Comparison of ENCODE assay signal across 9 cellular contexts in genomic region chr6:44265843-44266233, GRCh38. TPM values are rescaled to one million over a fixed set of nuclear protein-coding genes. Genes with fewer than 3 reads are reported as not detected.
DNase-seq lines count a peak whose midpoint lies in the region; ATAC-seq, FAIRE-seq and TF ChIP-seq lines count a peak whose summit lies in the region.
"Had no signal": no experiment of that assay in that cellular context is flagged by ENCODE, and none has a peak within 500 bp of the region (broad histone marks: within the 10 kb centered on the region; RNA-seq: fewer than 3 reads in every experiment).

No MANE protein-coding gene starts in this region.

- TF ChIP-seq RAD21 in A549 (conservative IDR thresholded peaks at IDR 0.05 in 1 of 2, IDR thresholded peaks at IDR 0.05 in 1 of 2): no peak
- TF ChIP-seq RAD21 in K562 (CRISPR knock-in tag; conservative IDR thresholded peaks at IDR 0.05 in 1 of 2, IDR thresholded peaks at IDR 0.05 in 1 of 2): no peak

- DNase-seq in A549 (ENCODE audit: low read depth in 1 of 2, low spot score in 1 of 2) (no peak), HFFc6 (no peak), K562 (ENCODE audit: extremely low read depth in 1 of 4, low spot score in 3 of 4) (no peak), nephron progenitor cell (no peak), mucosa of gallbladder (ENCODE audit: low spot score) (no peak), small intestine (no peak)

- H2AFZ ChIP-seq in K562 (ENCODE audit: low read depth, low read length): peak overlapping the region; percentile 86

- H3K36me3 ChIP-seq in K562 (ENCODE audit: control insufficient read depth, insufficient read depth, low read length) (peaks cover 21% of the 10 kb centered on the region; the same call in 1 of the 3 replicates), small intestine (ENCODE audit: control insufficient read depth in 2 of 2, insufficient read depth in 2 of 2, low read length in 2 of 2) (no peaks in the 10 kb centered on the region)
- H3K36me3 ChIP-seq: pancreas had no signal

- H3K27me3 Mint-ChIP-seq in HFFc6 (ENCODE audit: insufficient read depth): peaks cover 16% of the 10 kb centered on the region
- H3K27me3 Mint-ChIP-seq in nephron progenitor cell (ENCODE audit: low read depth, poor library complexity): peaks cover 14% of the 10 kb centered on the region

- peaks cover 23% of the 10 kb centered on the region for H3K4me1 ChIP-seq in A549
- peaks cover 19 to 36% of the 10 kb centered on the region in 2 experiments; a peak in 4 of 5 replicates for H3K4me1 ChIP-seq in K562 (replicated peaks in 1 of 2; ENCODE audit: control insufficient read depth in 2 of 2, insufficient read depth in 2 of 2, low read length in 2 of 2)
- peaks cover 0 to 20% of the 10 kb centered on the region in 2 donors for H3K4me1 ChIP-seq in small intestine (ENCODE audit: control insufficient read depth in 2 of 2, insufficient read depth in 1 of 2, low read depth in 1 of 2, low read length in 1 of 2)

- 0 out of 4 replicates have a peak overlapping the region, but pooled peaks of 1 of the 2 experiments have one; percentile 74 for H3K9ac ChIP-seq in K562 (ENCODE audit: insufficient read depth in 1 of 2, low read depth in 2 of 2, low read length in 2 of 2)

- H3K27me3 ChIP-seq in K562 (ENCODE audit: control insufficient read depth in 2 of 2, insufficient read depth in 2 of 2, low read length in 2 of 2): peaks cover 16 to 17% of the 10 kb centered on the region in 2 experiments
- peaks cover 4 to 9% of the 10 kb centered on the region in 2 donors for H3K27me3 ChIP-seq in small intestine (ENCODE audit: control insufficient read depth in 2 of 2, insufficient read depth in 2 of 2, low read length in 2 of 2)
- H3K27me3 ChIP-seq: pancreas had no signal

- H3K36me3 Mint-ChIP-seq in HFFc6 (ENCODE audit: low read depth) (no peaks in the 10 kb centered on the region), nephron progenitor cell (ENCODE audit: low read depth) (no peaks in the 10 kb centered on the region)

- H3K27ac ChIP-seq in A549 (peak overlapping the region; percentile 33 to 90; a peak in 3 of 6 replicates), K562 (ENCODE audit: extremely low read depth, low read depth, low read length) (peak overlapping the region; percentile 74; the same call in 1 of the 3 replicates), small intestine (ENCODE audit: low read depth in 1 of 2, low read length in 1 of 2) (peak overlapping the region in 1 of 2 donors; percentile 49)

- 87% methylated on average over 14 of the region's 14 CpGs for WGBS in A549 (ENCODE audit: missing lambda C conversion rate)
- WGBS in K562 (ENCODE audit: insufficient coverage, low coverage, missing lambda C conversion rate): 70% methylated on average over 14 of the region's 14 CpGs
- 71 to 81% (median 77%) methylated on average over 14 of the region's 14 CpGs for WGBS in small intestine, 3 donors

- FAIRE-seq in A549 (lab: Jason Lieb, UNC) (no peak), K562 (lab: Jason Lieb, UNC) (no peak), small intestine (lab: Jason Lieb, UNC) (no peak)
- FAIRE-seq: pancreas had no signal

- intact Hi-C loops in K562 (cut with micrococcal nuclease): loop anchor here (5.0 kb wide), 1 partner anchor 169 kb away; no protein-coding TSS in a partner anchor

- peaks cover 3% of the 10 kb centered on the region; the same call in 1 of the 2 replicates for H4K20me1 ChIP-seq in K562 (replicated peaks; ENCODE audit: control insufficient read depth, insufficient read depth, low read length)

- CTCF ChIA-PET in A549 (lab: Yijun Ruan, JAX): interaction anchor here (3.2 to 6.2 kb wide), 4 partner anchors 20 to 71 kb away, joined by 24 to 181 read pairs (median 34); partner anchors contain the start of gene AARS2
- CTCF ChIA-PET in K562 (lab: Yijun Ruan, JAX; ENCODE audit: low intra/inter-chr PET ratio): interaction anchor here (1.0 kb wide), 1 partner anchor 73 kb away, joined by 5 read pairs; no protein-coding TSS in a partner anchor

- in situ Hi-C loops in K562 (cut with MboI): loop anchor here (5.0 kb wide), 1 partner anchor 76 kb away; the partner anchor contains the start of gene SPATS1

- H3K4me3 Mint-ChIP-seq in HFFc6 (peak overlapping the region; percentile 91), nephron progenitor cell (peak overlapping the region; percentile 92)

- H3K4me1 Mint-ChIP-seq in HFFc6 (ENCODE audit: low read depth): peaks cover 27% of the 10 kb centered on the region
- H3K4me1 Mint-ChIP-seq in nephron progenitor cell: peaks cover 76% of the 10 kb centered on the region

- peaks cover 17% of the 10 kb centered on the region for H3K79me2 ChIP-seq in K562 (ENCODE audit: control insufficient read depth, insufficient read depth, low read length)

- POLR2A ChIA-PET in A549 (lab: Yijun Ruan, JAX): no interaction called here
- POLR2A ChIA-PET in K562 (lab: Yijun Ruan, JAX): interaction anchor here (0.6 to 8.2 kb wide), 2 partner anchors 18 to 134 kb away, joined by 3 to 69 read pairs; partner anchors contain the start of gene HSP90AB1

- H3K27ac Mint-ChIP-seq in HFFc6 (peak overlapping the region; percentile 14; the same call in 1 of the 2 replicates), nephron progenitor cell (no peak overlapping the region)

- no TSS peak for BruUV-seq in K562 (replicated peaks; lab: Mats Ljungman, UMichigan)

- ATAC-seq in A549 (no peak), K562 (no peak), GM19023 (IDR thresholded peaks at IDR 0.05; ENCODE audit: unreplicated experiment) (no peak), GM21619 (IDR thresholded peaks at IDR 0.05; ENCODE audit: unreplicated experiment) (no peak)

- TF ChIP-seq CTCF in A549 (IDR thresholded peaks at IDR 0.05): no peak
- no peak for TF ChIP-seq CTCF in HFFc6 (IDR thresholded peaks at IDR 0.05)
- TF ChIP-seq CTCF in K562 (IDR thresholded peaks at IDR 0.05 in 2 of 3, conservative IDR thresholded peaks at IDR 0.05 in 1 of 3; ENCODE audit: insufficient read depth in 2 of 3, low read depth in 1 of 3, low read length in 3 of 3): no peak
- TF ChIP-seq CTCF in nephron progenitor cell (IDR thresholded peaks at IDR 0.05): no peak

- peak overlapping the region; percentile 81 for H3K4me3 ChIP-seq in A549
- peak overlapping the region; percentile 83; the same call in 1 of the 2 replicates for H3K4me3 ChIP-seq in K562
- H3K4me3 ChIP-seq in small intestine (ENCODE audit: low read depth in 1 of 2, low read length in 2 of 2): peak overlapping the region in 1 of 2 donors; percentile 66

- H3K4me2 ChIP-seq in A549 (peak overlapping the region; percentile 97), K562 (ENCODE audit: insufficient read depth, low read length) (peak overlapping the region; percentile 90)

- H3K9me3 Mint-ChIP-seq in HFFc6 (no peaks in the 10 kb centered on the region), nephron progenitor cell (no peaks in the 10 kb centered on the region)

- H3K9me3 ChIP-seq in A549 (no peaks in the 10 kb centered on the region), K562 (replicated peaks; ENCODE audit: control insufficient read depth, insufficient read depth, low read depth, low read length) (no peaks in the 10 kb centered on the region), small intestine (ENCODE audit: control insufficient read depth, low read depth) (no peaks in the 10 kb centered on the region)
- H3K9me3 ChIP-seq: pancreas had no signal

- TF ChIP-seq EP300 in A549 (IDR thresholded peaks at IDR 0.05) (no peak), K562 (IDR thresholded peaks at IDR 0.05; ENCODE audit: low read length) (no peak)

- TF ChIP-seq POLR2A in A549 (IDR thresholded peaks at IDR 0.05; ENCODE audit: low read length): no peak
- no peak for TF ChIP-seq POLR2A in K562 (conservative IDR thresholded peaks at IDR 0.05)

- H3K9me1 ChIP-seq in K562 (ENCODE audit: control insufficient read depth, insufficient read depth, low read length): no peaks in the 10 kb centered on the region

RNA-seq across cellular contexts. Expression of gene NFKBIE, which starts 0.5 kb away (rescaled TPM):
- polyA plus RNA-seq in A549 (2011; rRNA removed) (6.2 and 6.3 TPM in 2 replicates), A549 (2017; fragmentation: RNase III; extraction: RNeasy Plus Mini Kit Qiagen cat#74134 plus additional on column Dnase treatment) (5.6 to 9.1 TPM (median 6.0 TPM) in 3 replicates), K562 (2011; rRNA removed) (11.9 and 12.3 TPM in 2 replicates), K562 (2014; fragmentation: Illumina TruSeq; extraction: Trizol) (10.0 and 12.3 TPM in 2 replicates), K562 (2014; fragmentation: Nextera tagmentation; extraction: Ambion mirVana) (1 to 10 TPM; 2.1 to 2.9 TPM), K562 (2014; rRNA removed) (10.2 and 11.6 TPM in 2 replicates), small intestine (10 to 100 TPM in 1 of 3 donors, 1 to 10 TPM in 2; 7.6 to 13.5 (median 8.3) TPM)
- polyA plus RNA-seq in A549 (2012; cell fraction: cytosol; rRNA removed): 8.2 and 10.8 TPM in 2 replicates
- 13.6 and 19.5 TPM in 2 replicates for polyA plus RNA-seq in A549 (2012; cell fraction: nucleus; rRNA removed)
- 2.8 and 4.1 TPM in 2 replicates for polyA minus RNA-seq in A549 (2011; rRNA and poly(A)+ RNA removed)
- total RNA-seq in HFFc6 (2021; fragmentation: NEBNext Ultra II Directional; extraction: Animal tissue kit (Norgen Biotek cat#: 25700)): 1 to 10 TPM; 4.2 to 6.7 (median 5.8) TPM
- 10.6 and 17.8 TPM in 2 replicates for total RNA-seq in K562 (2011; cell fraction: chromatin; rRNA removed; ENCODE audit: low replicate concordance)
- total RNA-seq in K562 (2011; cell fraction: nucleolus; rRNA removed): 11.2 and 14.0 TPM in 2 replicates
- 7.4 and 8.2 TPM in 2 replicates for total RNA-seq in K562 (2011; cell fraction: nucleoplasm; rRNA removed)
- total RNA-seq in K562 (2014; rRNA removed) (15.7 TPM in 2 replicates), K562 (2014; rRNA removed; fragmentation: Illumina TruSeq; extraction: Trizol) (11.6 and 11.7 TPM in 2 replicates), K562 (2015; rRNA removed; fragmentation: Illumina TruSeq; extraction: Trizol) (14.2 and 14.6 TPM in 2 replicates), K562 (2021) (14.0 and 16.4 TPM in 2 replicates), mucosa of gallbladder (10.9 TPM)
- polyA plus RNA-seq in K562 (2011; cell fraction: cytosol; rRNA removed): 10.4 and 28.2 TPM in 2 replicates
- 9.7 and 14.7 TPM in 2 replicates for polyA plus RNA-seq in K562 (2011; cell fraction: nucleus; rRNA removed)
- polyA plus RNA-seq in K562 (2012): 11.2 and 13.6 TPM in 2 replicates
- 8.3 and 9.5 TPM in 2 replicates for polyA minus RNA-seq in K562 (2011; rRNA and poly(A)+ RNA removed)
- 9.4 and 10.1 TPM in 2 replicates for polyA minus RNA-seq in K562 (2011; cell fraction: cytosol; rRNA and poly(A)+ RNA removed)
- polyA minus RNA-seq in K562 (2011; cell fraction: nucleus; rRNA and poly(A)+ RNA removed): 12.0 and 12.9 TPM in 2 replicates

RNA-seq across cellular contexts. Expression of gene TMEM151B, which starts 4.4 kb away (rescaled TPM):
- polyA plus RNA-seq in A549 (2011; rRNA removed) (0.01 TPM in 1 of 2 replicates, not detected in the other), A549 (2017; fragmentation: RNase III; extraction: RNeasy Plus Mini Kit Qiagen cat#74134 plus additional on column Dnase treatment) (0.01 to 0.03 TPM in 2 of 3 replicates, not detected in the other), K562 (2011; rRNA removed) (not detected in 2 replicates), K562 (2014; fragmentation: Illumina TruSeq; extraction: Trizol) (not detected in 2 replicates), K562 (2014; fragmentation: Nextera tagmentation; extraction: Ambion mirVana) (not detected), K562 (2014; rRNA removed) (not detected in 2 replicates), small intestine (1 to 10 TPM in 1 of 3 donors, not detected in 2; 3.1 TPM)
- polyA plus RNA-seq in A549 (2012; cell fraction: cytosol; rRNA removed): 0.01 TPM in 2 replicates
- 0.02 and 0.04 TPM in 2 replicates for polyA plus RNA-seq in A549 (2012; cell fraction: nucleus; rRNA removed)
- not detected in 2 replicates for polyA minus RNA-seq in A549 (2011; rRNA and poly(A)+ RNA removed)
- not detected for total RNA-seq in HFFc6 (2021; fragmentation: NEBNext Ultra II Directional; extraction: Animal tissue kit (Norgen Biotek cat#: 25700))
- total RNA-seq in K562 (2011; cell fraction: chromatin; rRNA removed; ENCODE audit: low replicate concordance): 0.30 TPM in 1 of 2 replicates, not detected in the other
- under 0.01 and 0.26 TPM in 2 replicates for total RNA-seq in K562 (2011; cell fraction: nucleolus; rRNA removed)
- total RNA-seq in K562 (2011; cell fraction: nucleoplasm; rRNA removed): not detected in 2 replicates
- total RNA-seq in K562 (2014; rRNA removed) (not detected in 2 replicates), K562 (2014; rRNA removed; fragmentation: Illumina TruSeq; extraction: Trizol) (not detected in 2 replicates), K562 (2015; rRNA removed; fragmentation: Illumina TruSeq; extraction: Trizol) (not detected in 2 replicates), K562 (2021) (not detected in 2 replicates), mucosa of gallbladder (0.12 TPM)
- polyA plus RNA-seq in K562 (2011; cell fraction: cytosol; rRNA removed): 0.01 TPM in 1 of 2 replicates, not detected in the other
- polyA plus RNA-seq in K562 (2011; cell fraction: nucleus; rRNA removed): 0.04 TPM in 1 of 2 replicates, not detected in the other
- polyA plus RNA-seq in K562 (2012): 0.34 and 0.36 TPM in 2 replicates
- polyA minus RNA-seq in K562 (2011; rRNA and poly(A)+ RNA removed): 0.09 TPM in 1 of 2 replicates, not detected in the other
- polyA minus RNA-seq in K562 (2011; cell fraction: cytosol; rRNA and poly(A)+ RNA removed): not detected in 2 replicates
- not detected in 2 replicates for polyA minus RNA-seq in K562 (2011; cell fraction: nucleus; rRNA and poly(A)+ RNA removed)

RNA-seq across cellular contexts. Expression of gene SLC35B2, which starts 8.5 kb away (rescaled TPM):
- polyA plus RNA-seq in A549 (2011; rRNA removed): 44.5 and 61.4 TPM in 2 replicates
- 56.6 and 84.2 TPM in 2 replicates for polyA plus RNA-seq in A549 (2012; cell fraction: cytosol; rRNA removed)
- polyA plus RNA-seq in A549 (2012; cell fraction: nucleus; rRNA removed): 60.0 and 63.0 TPM in 2 replicates
- 38.7 to 45.6 TPM (median 45.5 TPM) in 3 replicates for polyA plus RNA-seq in A549 (2017; fragmentation: RNase III; extraction: RNeasy Plus Mini Kit Qiagen cat#74134 plus additional on column Dnase treatment)
- polyA minus RNA-seq in A549 (2011; rRNA and poly(A)+ RNA removed): 44.0 and 52.2 TPM in 2 replicates
- total RNA-seq in HFFc6 (2021; fragmentation: NEBNext Ultra II Directional; extraction: Animal tissue kit (Norgen Biotek cat#: 25700)): 100 to 1,000 TPM; 108 to 132 (median 120) TPM
- 26.7 and 95.0 TPM in 2 replicates for total RNA-seq in K562 (2011; cell fraction: chromatin; rRNA removed; ENCODE audit: low replicate concordance)
- 138 and 143 TPM in 2 replicates for total RNA-seq in K562 (2011; cell fraction: nucleolus; rRNA removed)
- total RNA-seq in K562 (2011; cell fraction: nucleoplasm; rRNA removed): 89.1 and 89.6 TPM in 2 replicates
- 43.6 and 59.3 TPM in 2 replicates for total RNA-seq in K562 (2014; rRNA removed)
- total RNA-seq in K562 (2014; rRNA removed; fragmentation: Illumina TruSeq; extraction: Trizol): 31.1 and 38.8 TPM in 2 replicates
- 46.0 and 47.1 TPM in 2 replicates for total RNA-seq in K562 (2015; rRNA removed; fragmentation: Illumina TruSeq; extraction: Trizol)
- total RNA-seq in K562 (2021): 53.1 and 54.3 TPM in 2 replicates
- 50.8 and 53.9 TPM in 2 replicates for polyA plus RNA-seq in K562 (2011; rRNA removed)
- polyA plus RNA-seq in K562 (2011; cell fraction: cytosol; rRNA removed): 78.9 and 125 TPM in 2 replicates
- 67.9 and 76.7 TPM in 2 replicates for polyA plus RNA-seq in K562 (2011; cell fraction: nucleus; rRNA removed)
- polyA plus RNA-seq in K562 (2012): 57.9 and 70.2 TPM in 2 replicates
- 57.6 and 58.9 TPM in 2 replicates for polyA plus RNA-seq in K562 (2014; fragmentation: Illumina TruSeq; extraction: Trizol)
- polyA plus RNA-seq in K562 (2014; fragmentation: Nextera tagmentation; extraction: Ambion mirVana): 10 to 100 TPM; 14.5 to 19.2 TPM
- polyA plus RNA-seq in K562 (2014; rRNA removed): 59.1 and 61.8 TPM in 2 replicates
- 23.7 and 34.2 TPM in 2 replicates for polyA minus RNA-seq in K562 (2011; rRNA and poly(A)+ RNA removed)
- polyA minus RNA-seq in K562 (2011; cell fraction: cytosol; rRNA and poly(A)+ RNA removed): 21.6 and 21.9 TPM in 2 replicates
- polyA minus RNA-seq in K562 (2011; cell fraction: nucleus; rRNA and poly(A)+ RNA removed): 19.0 and 20.8 TPM in 2 replicates
- total RNA-seq in mucosa of gallbladder: 50.8 TPM
- polyA plus RNA-seq in small intestine: 10 to 100 TPM in 2 of 3 donors, 1 to 10 TPM in 1; 6.5 to 33.2 (median 11.3) TPM

RNA-seq across cellular contexts. Expression of gene HSP90AB1, which starts 18.9 kb away (rescaled TPM):
- polyA plus RNA-seq in A549 (2011; rRNA removed) (1,080 and 1,155 TPM in 2 replicates), A549 (2017; fragmentation: RNase III; extraction: RNeasy Plus Mini Kit Qiagen cat#74134 plus additional on column Dnase treatment) (1,076 to 1,211 TPM (median 1,136 TPM) in 3 replicates), K562 (2011; rRNA removed) (2,356 and 2,496 TPM in 2 replicates), K562 (2014; fragmentation: Illumina TruSeq; extraction: Trizol) (3,149 and 3,358 TPM in 2 replicates), K562 (2014; fragmentation: Nextera tagmentation; extraction: Ambion mirVana) (1,000 to 10,000 TPM; 1,975 to 2,865 TPM), K562 (2014; rRNA removed) (1,691 and 1,780 TPM in 2 replicates), small intestine (100 to 1,000 TPM; 100 to 530 (median 171) TPM)
- 735 and 808 TPM in 2 replicates for polyA plus RNA-seq in A549 (2012; cell fraction: cytosol; rRNA removed)
- 712 and 1,059 TPM in 2 replicates for polyA plus RNA-seq in A549 (2012; cell fraction: nucleus; rRNA removed)
- polyA minus RNA-seq in A549 (2011; rRNA and poly(A)+ RNA removed): 601 and 692 TPM in 2 replicates
- total RNA-seq in HFFc6 (2021; fragmentation: NEBNext Ultra II Directional; extraction: Animal tissue kit (Norgen Biotek cat#: 25700)): 1,000 to 10,000 TPM in 1 of 6 experiments, 100 to 1,000 TPM in 5; 847 to 1,026 (median 920) TPM
- total RNA-seq in K562 (2011; cell fraction: chromatin; rRNA removed; ENCODE audit: low replicate concordance): 266 and 322 TPM in 2 replicates
- total RNA-seq in K562 (2011; cell fraction: nucleolus; rRNA removed): 268 and 275 TPM in 2 replicates
- total RNA-seq in K562 (2011; cell fraction: nucleoplasm; rRNA removed): 328 and 337 TPM in 2 replicates
- total RNA-seq in K562 (2014; rRNA removed) (2,052 and 2,390 TPM in 2 replicates), K562 (2014; rRNA removed; fragmentation: Illumina TruSeq; extraction: Trizol) (2,633 and 2,824 TPM in 2 replicates), K562 (2015; rRNA removed; fragmentation: Illumina TruSeq; extraction: Trizol) (2,220 and 2,262 TPM in 2 replicates), K562 (2021) (2,162 and 2,174 TPM in 2 replicates), mucosa of gallbladder (893 TPM)
- polyA plus RNA-seq in K562 (2011; cell fraction: cytosol; rRNA removed): 1,126 and 1,804 TPM in 2 replicates
- 568 and 703 TPM in 2 replicates for polyA plus RNA-seq in K562 (2011; cell fraction: nucleus; rRNA removed)
- 1,146 and 2,065 TPM in 2 replicates for polyA plus RNA-seq in K562 (2012)
- 2,497 and 2,549 TPM in 2 replicates for polyA minus RNA-seq in K562 (2011; rRNA and poly(A)+ RNA removed)
- polyA minus RNA-seq in K562 (2011; cell fraction: cytosol; rRNA and poly(A)+ RNA removed): 1,081 and 1,374 TPM in 2 replicates
- 111 and 287 TPM in 2 replicates for polyA minus RNA-seq in K562 (2011; cell fraction: nucleus; rRNA and poly(A)+ RNA removed)

RNA-seq across cellular contexts. Expression of gene SLC29A1, which starts 42.4 kb away (rescaled TPM):
- 72.3 and 80.0 TPM in 2 replicates for polyA plus RNA-seq in A549 (2011; rRNA removed)
- polyA plus RNA-seq in A549 (2012; cell fraction: cytosol; rRNA removed): 112 and 143 TPM in 2 replicates
- 227 and 245 TPM in 2 replicates for polyA plus RNA-seq in A549 (2012; cell fraction: nucleus; rRNA removed)
- 45.6 to 49.1 TPM (median 47.1 TPM) in 3 replicates for polyA plus RNA-seq in A549 (2017; fragmentation: RNase III; extraction: RNeasy Plus Mini Kit Qiagen cat#74134 plus additional on column Dnase treatment)
- polyA minus RNA-seq in A549 (2011; rRNA and poly(A)+ RNA removed): 114 and 138 TPM in 2 replicates
- 10 to 100 TPM; 14.9 to 29.9 (median 26.8) TPM for total RNA-seq in HFFc6 (2021; fragmentation: NEBNext Ultra II Directional; extraction: Animal tissue kit (Norgen Biotek cat#: 25700))
- total RNA-seq in K562 (2011; cell fraction: chromatin; rRNA removed; ENCODE audit: low replicate concordance): 171 and 379 TPM in 2 replicates
- total RNA-seq in K562 (2011; cell fraction: nucleolus; rRNA removed): 331 and 348 TPM in 2 replicates
- total RNA-seq in K562 (2011; cell fraction: nucleoplasm; rRNA removed): 305 and 360 TPM in 2 replicates
- 57.7 and 89.5 TPM in 2 replicates for total RNA-seq in K562 (2014; rRNA removed)
- total RNA-seq in K562 (2014; rRNA removed; fragmentation: Illumina TruSeq; extraction: Trizol): 32.8 and 35.3 TPM in 2 replicates
- 43.2 and 44.3 TPM in 2 replicates for total RNA-seq in K562 (2015; rRNA removed; fragmentation: Illumina TruSeq; extraction: Trizol)
- total RNA-seq in K562 (2021): 103 and 107 TPM in 2 replicates
- 148 and 204 TPM in 2 replicates for polyA plus RNA-seq in K562 (2011; rRNA removed)
- 291 and 372 TPM in 2 replicates for polyA plus RNA-seq in K562 (2011; cell fraction: cytosol; rRNA removed)
- 496 and 544 TPM in 2 replicates for polyA plus RNA-seq in K562 (2011; cell fraction: nucleus; rRNA removed)
- 90.3 and 112 TPM in 2 replicates for polyA plus RNA-seq in K562 (2012)
- polyA plus RNA-seq in K562 (2014; fragmentation: Illumina TruSeq; extraction: Trizol): 136 and 170 TPM in 2 replicates
- 10 to 100 TPM; 18.9 to 42.0 TPM for polyA plus RNA-seq in K562 (2014; fragmentation: Nextera tagmentation; extraction: Ambion mirVana)
- 140 and 147 TPM in 2 replicates for polyA plus RNA-seq in K562 (2014; rRNA removed)
- 119 and 153 TPM in 2 replicates for polyA minus RNA-seq in K562 (2011; rRNA and poly(A)+ RNA removed)
- polyA minus RNA-seq in K562 (2011; cell fraction: cytosol; rRNA and poly(A)+ RNA removed): 67.5 and 84.3 TPM in 2 replicates
- 71.0 and 95.0 TPM in 2 replicates for polyA minus RNA-seq in K562 (2011; cell fraction: nucleus; rRNA and poly(A)+ RNA removed)
- 66.1 TPM for total RNA-seq in mucosa of gallbladder
- 10 to 100 TPM in 1 of 3 donors, 1 to 10 TPM in 2; 2.4 to 23.8 (median 3.4) TPM for polyA plus RNA-seq in small intestine

Comparison
In these comparisons a context has a peak if more than half of its experiments do, and no peak if none do; other contexts are left out.
1. Of the 35 proteins assayed by ChIP-seq in both K562 and A549: peak only in K562: HDAC2; only in A549: none; in both: none; in neither: 34.